In the genomic region with DNA sequence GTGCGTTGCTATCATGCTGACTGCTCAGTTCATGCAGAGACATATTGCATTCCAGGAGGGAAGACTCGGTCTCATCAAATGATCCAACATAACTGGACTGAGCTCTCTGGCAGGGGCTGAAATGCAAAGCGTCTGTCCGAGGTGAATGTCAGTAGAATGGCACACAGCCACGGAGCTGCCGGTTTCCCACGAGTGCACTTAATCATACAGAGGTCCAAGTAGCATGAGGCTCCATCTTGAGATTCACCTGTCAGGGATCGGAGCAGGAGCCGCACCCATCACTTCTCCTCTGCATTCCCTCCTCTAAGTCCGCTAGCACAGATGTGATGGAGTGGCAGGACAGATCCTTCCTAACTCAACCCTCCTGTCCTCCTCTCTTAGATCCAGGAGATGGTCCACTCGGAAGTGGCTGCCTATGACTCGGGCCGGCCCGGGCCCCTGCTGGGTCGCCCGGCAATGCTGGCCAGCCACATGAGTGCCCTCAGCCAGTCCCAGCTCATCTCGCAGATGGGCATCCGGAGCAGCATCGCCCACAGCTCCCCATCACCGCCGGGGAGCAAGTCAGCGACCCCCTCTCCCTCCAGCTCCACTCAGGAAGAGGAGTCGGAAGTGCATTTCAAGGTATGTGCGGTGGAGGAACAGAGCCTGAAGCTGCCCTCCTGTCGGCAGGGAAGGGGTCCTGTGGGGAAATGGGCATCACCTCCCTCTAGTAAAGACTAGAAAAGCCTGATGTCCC, we compare ENCODE assay signal across 14 cellular contexts.
"Had no signal": no experiment of that assay in that cellular context is flagged by ENCODE, and none has a peak within 500 bp of the region (broad histone marks: within the 10 kb centered on the region; RNA-seq: fewer than 3 reads in every experiment).

No MANE protein-coding gene starts in this region.

- H3K36me3 Mint-ChIP-seq: naive B cell, neural progenitor cell had no signal

- DNase-seq: activated CD4-positive, alpha-beta T cell treated with anti-CD3 and anti-CD28 coated beads, Interleukin-2, amount 10 ng/mL, durations not matched to agents 24 days and 14 days; activated CD4-positive, CD25-positive, alpha-beta regulatory T cell; activated CD8-positive, alpha-beta T cell treated with anti-CD3 and anti-CD28 coated beads, Interleukin-2, amount 10 ng/mL, durations not matched to agents 7 days and 5 days; activated naive CD4-positive, alpha-beta T cell treated with anti-CD3 and anti-CD28 coated beads, Interleukin-2, amount 50 U/mL, for 16 hours; activated T-cell treated with anti-CD3 and anti-CD28 coated beads for 4 hours; hippocampal formation; naive B cell; small intestine; stimulated activated CD4-positive, alpha-beta T cell treated with anti-CD3 and anti-CD28 coated beads, Interleukin-4, amount 100 ng/mL, for 4 hours; stimulated activated CD8-positive, alpha-beta memory T cell treated with anti-CD3 and anti-CD28 coated beads, Interleukin-4, amount 100 ng/mL, for 48 hours; stimulated activated naive CD4-positive, alpha-beta T cell treated with Interleukin-2 at 50 U/mL for 16 hours; T-helper 2 cell had no signal

- FAIRE-seq: small intestine had no signal

- H3K9me3 Mint-ChIP-seq: activated CD4-positive, alpha-beta T cell treated with anti-CD3 and anti-CD28 coated beads, Interleukin-2, amount 10 ng/mL, durations not matched to agents 24 days and 14 days; naive B cell; neural progenitor cell had no signal

- H3K27ac Mint-ChIP-seq: activated CD4-positive, alpha-beta T cell treated with anti-CD3 and anti-CD28 coated beads, Interleukin-2, amount 10 ng/mL, durations not matched to agents 24 days and 14 days; activated CD8-positive, alpha-beta T cell treated with anti-CD3 and anti-CD28 coated beads, Interleukin-2, amount 10 ng/mL, durations not matched to agents 7 days and 5 days; naive B cell; neural progenitor cell had no signal

- H3K4me3 Mint-ChIP-seq: activated CD4-positive, alpha-beta T cell treated with anti-CD3 and anti-CD28 coated beads, Interleukin-2, amount 10 ng/mL, durations not matched to agents 24 days and 14 days; activated CD8-positive, alpha-beta T cell treated with anti-CD3 and anti-CD28 coated beads, Interleukin-2, amount 10 ng/mL, durations not matched to agents 7 days and 5 days; naive B cell; neural progenitor cell had no signal

- H3K4me1 Mint-ChIP-seq: activated CD4-positive, alpha-beta T cell treated with anti-CD3 and anti-CD28 coated beads, Interleukin-2, amount 10 ng/mL, durations not matched to agents 24 days and 14 days; naive B cell; neural progenitor cell had no signal

- ATAC-seq: activated CD8-positive, alpha-beta T cell treated with anti-CD3 and anti-CD28 coated beads, Interleukin-2, amount 10 ng/mL, durations not matched to agents 7 days and 5 days; esophagus mucosa had no signal
